10 cellular contexts compared by ENCODE assay signal in the genomic region with DNA sequence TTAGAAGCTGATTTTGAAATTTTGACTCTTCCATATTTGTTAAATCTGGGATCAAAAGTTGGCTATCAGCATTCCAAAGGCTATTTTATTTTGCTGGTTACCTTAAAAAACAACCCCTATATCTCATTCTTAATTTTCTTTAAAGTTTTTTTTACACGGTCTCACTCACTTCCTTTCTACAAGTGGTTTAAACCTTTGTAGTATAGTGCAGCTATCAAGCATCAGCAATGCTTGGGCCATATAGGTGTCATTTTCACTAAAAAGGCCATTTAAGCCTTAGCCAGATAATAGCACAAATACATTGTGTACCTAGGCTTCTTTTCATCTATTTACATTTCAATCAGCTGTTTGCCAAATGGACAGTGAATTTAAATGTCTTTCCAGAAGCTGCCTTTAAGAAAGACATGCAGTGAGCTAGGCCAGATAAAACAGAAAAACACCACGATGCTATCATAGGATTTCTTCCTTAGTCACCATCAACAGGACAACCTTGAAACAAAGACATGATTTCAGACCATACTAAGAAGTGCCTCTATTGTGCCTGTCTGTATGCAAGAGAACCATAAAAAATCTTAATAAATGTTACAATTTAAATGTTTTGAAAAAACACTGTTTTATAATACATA.
DNase-seq lines count a peak whose midpoint lies in the region; ATAC-seq lines count a peak whose summit lies in the region.
"Had no signal": no experiment of that assay in that cellular context is flagged by ENCODE, and none has a peak within 500 bp of the region (broad histone marks: within the 10 kb centered on the region; RNA-seq: fewer than 3 reads in every experiment).

No MANE protein-coding gene starts in this region.

- POLR2A ChIA-PET in activated CD4-positive, alpha-beta T cell treated with anti-CD3 and anti-CD28 coated beads, Interleukin-2, amount 10 ng/mL, durations not matched to agents 7 days and 5 days (lab: Charles Lee), result no interaction called here

- H3K9me3 Mint-ChIP-seq in activated CD4-positive, alpha-beta T cell treated with anti-CD3 and anti-CD28 coated beads, Interleukin-2, amount 10 ng/mL, durations not matched to agents 7 days and 5 days, result no peaks in the 10 kb centered on the region
- H3K9me3 Mint-ChIP-seq in activated T-helper 17 cell treated with anti-CD3 and anti-CD28 coated beads, Interleukin-2, amount 50 U/mL, for 72 hours, result no peaks in the 10 kb centered on the region

- H3K36me3 Mint-ChIP-seq in activated CD4-positive, alpha-beta T cell treated with anti-CD3 and anti-CD28 coated beads, Interleukin-2, amount 10 ng/mL, durations not matched to agents 7 days and 5 days (ENCODE audit: low read depth), result peaks cover 21% of the 10 kb centered on the region
- peaks cover 35% of the 10 kb centered on the region for H3K36me3 Mint-ChIP-seq in activated T-helper 17 cell treated with anti-CD3 and anti-CD28 coated beads, Interleukin-2, amount 50 U/mL, for 72 hours (ENCODE audit: low read depth)

- H3K27me3 Mint-ChIP-seq in activated CD4-positive, alpha-beta T cell treated with anti-CD3 and anti-CD28 coated beads, Interleukin-2, amount 10 ng/mL, durations not matched to agents 7 days and 5 days, result no peaks in the 10 kb centered on the region
- H3K27me3 Mint-ChIP-seq in activated T-helper 17 cell treated with anti-CD3 and anti-CD28 coated beads, Interleukin-2, amount 50 U/mL, for 72 hours, result no peaks in the 10 kb centered on the region

- CTCF ChIA-PET in activated CD4-positive, alpha-beta T cell treated with anti-CD3 and anti-CD28 coated beads, Interleukin-2, amount 10 ng/mL, durations not matched to agents 7 days and 5 days (lab: Charles Lee), result interaction anchor here (0.6 to 3.9 kb wide), 4 partner anchors 9 to 59 kb away, joined by 3 to 15 read pairs (median 3); no protein-coding TSS in a partner anchor

- peaks cover 68% of the 10 kb centered on the region for H3K4me1 Mint-ChIP-seq in activated CD4-positive, alpha-beta T cell treated with anti-CD3 and anti-CD28 coated beads, Interleukin-2, amount 10 ng/mL, durations not matched to agents 7 days and 5 days
- H3K4me1 Mint-ChIP-seq in activated T-helper 17 cell treated with anti-CD3 and anti-CD28 coated beads, Interleukin-2, amount 50 U/mL, for 72 hours, result peaks cover 55% of the 10 kb centered on the region

- H3K4me3 Mint-ChIP-seq in activated CD4-positive, alpha-beta T cell treated with anti-CD3 and anti-CD28 coated beads, Interleukin-2, amount 10 ng/mL, durations not matched to agents 7 days and 5 days, result peak overlapping the region; percentile 51
- H3K4me3 Mint-ChIP-seq in activated T-helper 17 cell treated with anti-CD3 and anti-CD28 coated beads, Interleukin-2, amount 50 U/mL, for 72 hours, result peak overlapping the region; percentile 52

- peak overlapping the region; percentile 60 for H3K27ac Mint-ChIP-seq in activated CD4-positive, alpha-beta T cell treated with anti-CD3 and anti-CD28 coated beads, Interleukin-2, amount 10 ng/mL, durations not matched to agents 7 days and 5 days
- H3K27ac Mint-ChIP-seq in activated T-helper 17 cell treated with anti-CD3 and anti-CD28 coated beads, Interleukin-2, amount 50 U/mL, for 72 hours, result peak overlapping the region; percentile 66

- ATAC-seq in activated T-helper 17 cell treated with anti-CD3 and anti-CD28 coated beads, Interleukin-2, amount 50 U/mL, for 72 hours (replicated peaks), result peak; percentile 42
- ATAC-seq in esophagus mucosa, result no peak

- DNase-seq in activated CD4-positive, alpha-beta T cell treated with anti-CD3 and anti-CD28 coated beads, Interleukin-2, amount 10 ng/mL, durations not matched to agents 7 days and 5 days, result no peak
- no peak for DNase-seq in activated CD4-positive, alpha-beta T cell treated with anti-CD3 and anti-CD28 coated beads for 1 hour
- DNase-seq in NCI-H1436 (lab: John Stamatoyannopoulos, UW), result peak; percentile 11
- peak; percentile 54 for DNase-seq in pons (ENCODE audit: low spot score)
- DNase-seq in AML-193 (lab: John Stamatoyannopoulos, UW), result no peak
- DNase-seq in hepatic stellate cell (ENCODE audit: low spot score), result no peak
- DNase-seq: anterior cingulate cortex, testis had no signal

Comparison
In these comparisons a context has a peak if more than half of its experiments do, and no peak if none do; other contexts are left out.
1. DNase-seq: peak in NCI-H1436 (single experiment) and pons (single experiment); none in activated CD4-positive, alpha-beta T cell treated with anti-CD3 and anti-CD28 coated beads, Interleukin-2, amount 10 ng/mL, durations not matched to agents 7 days and 5 days (single experiment), activated CD4-positive, alpha-beta T cell treated with anti-CD3 and anti-CD28 coated beads for 1 hour (single experiment), AML-193 (0 of 2) and hepatic stellate cell (single experiment).